In genomic region chr16:88462396-88462795, GRCh38 we compare ENCODE assay signal across 1 cellular context.
TF ChIP-seq lines count a peak whose summit lies in the region.

No MANE protein-coding gene starts in this region.

TF ChIP-seq in Ishikawa, 13 proteins besides CTCF, POLR2A, EP300 and RAD21:
- TF ChIP-seq REST (IDR thresholded peaks at IDR 0.05; ENCODE audit: low read depth), result no peak
- TF ChIP-seq, protein P1, sequence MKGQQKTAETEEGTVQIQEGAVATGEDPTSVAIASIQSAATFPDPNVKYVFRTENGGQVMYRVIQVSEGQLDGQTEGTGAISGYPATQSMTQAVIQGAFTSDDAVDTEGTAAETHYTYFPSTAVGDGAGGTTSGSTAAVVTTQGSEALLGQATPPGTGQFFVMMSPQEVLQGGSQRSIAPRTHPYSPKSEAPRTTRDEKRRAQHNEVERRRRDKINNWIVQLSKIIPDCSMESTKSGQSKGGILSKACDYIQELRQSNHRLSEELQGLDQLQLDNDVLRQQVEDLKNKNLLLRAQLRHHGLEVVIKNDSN (IDR thresholded peaks at IDR 0.05), result no peak
- no peak for TF ChIP-seq TEAD4 (IDR thresholded peaks at IDR 0.05)
- TF ChIP-seq MAX (IDR thresholded peaks at IDR 0.05), result peak; percentile 21; the same call in 1 of the 2 replicates
- no peak for TF ChIP-seq CEBPB (IDR thresholded peaks at IDR 0.05)
- no peak for TF ChIP-seq FOXM1 (IDR thresholded peaks at IDR 0.05; ENCODE audit: borderline replicate concordance, low read depth)
TF ChIP-seq in Ishikawa: peak in this region for 1.
